40 cellular contexts compared by ENCODE assay signal in genomic region chr18:44862112-44862511, GRCh38.
"Had no signal": no experiment of that assay in that cellular context is flagged by ENCODE, and none has a peak within 500 bp of the region (broad histone marks: within the 10 kb centered on the region; RNA-seq: fewer than 3 reads in every experiment).

No MANE protein-coding gene starts in this region.

- DNase-seq: activated B cell treated with CpG ODN at 0.5 μM for 24 hours; activated CD4-positive, alpha-beta memory T cell treated with anti-CD3 and anti-CD28 coated beads for 36 hours; activated CD4-positive, alpha-beta T cell treated with anti-CD3 and anti-CD28 coated beads for 4 hours; activated CD4-positive, alpha-beta T cell treated with anti-CD3 and anti-CD28 coated beads, Interleukin-2, amount 10 ng/mL, durations not matched to agents 24 days and 14 days; activated CD4-positive, alpha-beta T cell treated with anti-CD3 and anti-CD28 coated beads, Interleukin-2, amount 50 U/mL, for 1 hour; activated CD4-positive, alpha-beta T cell treated with anti-CD3 and anti-CD28 coated beads, Interleukin-2, amount 50 U/mL, for 4 hours; activated CD4-positive, CD25-positive, alpha-beta regulatory T cell treated with anti-CD3 and anti-CD28 coated beads, Interleukin-2, amount 50 U/mL, for 72 hours; activated CD8-positive, alpha-beta memory T cell treated with anti-CD3 and anti-CD28 coated beads, Interleukin-2, amount 50 U/mL, for 4 hours; activated CD8-positive, alpha-beta T cell treated with anti-CD3 and anti-CD28 coated beads for 36 hours; activated effector memory CD4-positive, alpha-beta T cell treated with anti-CD3 and anti-CD28 coated beads, Interleukin-2, amount 50 U/mL, for 16 hours; activated gamma-delta T cell treated with Interleukin-2 at 50 U/mL for 16 hours; activated naive CD4-positive, alpha-beta T cell; activated naive CD4-positive, alpha-beta T cell treated with anti-CD3 and anti-CD28 coated beads for 36 hours; activated naive CD4-positive, alpha-beta T cell treated with anti-CD3 and anti-CD28 coated beads, Interleukin-2, amount 50 U/mL, for 16 hours; activated naive CD8-positive, alpha-beta T cell treated with anti-CD3 and anti-CD28 coated beads for 36 hours; activated T-cell treated with anti-CD3 and anti-CD28 coated beads for 4 hours; activated T-cell treated with anti-CD3 and anti-CD28 coated beads, Interleukin-2, amount 50 U/mL, for 1 hour; activated T-cell treated with anti-CD3 and anti-CD28 coated beads, Interleukin-2, amount 50 U/mL, for 4 hours; activated T-cell treated with anti-CD3 and anti-CD28 coated beads, Interleukin-2, amount 50 U/mL, for 72 hours; adrenal gland; amniotic stem cell; aorta; body of pancreas; brain microvascular endothelial cell; caudate nucleus; cerebellar nuclear complex; T-helper 1 cell; T-helper 2 cell; T-helper 9 cell had no signal

- H3K27ac Mint-ChIP-seq: activated CD4-positive, alpha-beta memory T cell treated with anti-CD3 and anti-CD28 coated beads for 36 hours; activated CD4-positive, alpha-beta T cell treated with anti-CD3 and anti-CD28 coated beads, Interleukin-2, amount 10 ng/mL, durations not matched to agents 24 days and 14 days; activated CD8-positive, alpha-beta T cell treated with anti-CD3 and anti-CD28 coated beads for 36 hours; activated naive CD4-positive, alpha-beta T cell treated with anti-CD3 and anti-CD28 coated beads for 36 hours; activated naive CD4-positive, alpha-beta T cell treated with anti-CD3 and anti-CD28 coated beads, Interleukin-2, amount 50 U/mL, for 72 hours; activated naive CD8-positive, alpha-beta T cell treated with anti-CD3 and anti-CD28 coated beads for 36 hours; activated T-cell treated with anti-CD3 and anti-CD28 coated beads, Interleukin-2, amount 50 U/mL, for 72 hours; activated T-helper 1 cell treated with anti-CD3 and anti-CD28 coated beads, Interleukin-12 subunit alpha, Interleukin-12 subunit beta, Interleukin-2, Interleukin-4 antibody, amounts not matched to agents 30 ng/mL and 10 ng/mL and 1 ng/mL, durations not matched to agents 14 hours and 24 hours and 36 hours; activated T-helper 17 cell treated with anti-CD3 and anti-CD28 coated beads, Interleukin-2, amount 50 U/mL, for 72 hours; T-helper 1 cell treated with Interleukin-12 subunit alpha and Interleukin-12 subunit beta and Interleukin-4 antibody, amounts not matched to agents 30 μg/mL and 1 μg/mL, for 36 hours; T-helper 2 cell treated with Interferon-gamma antibody and Interleukin-4, amounts not matched to agents 5 μg/mL and 100 μg/mL, for 36 hours had no signal

- H3K27me3 Mint-ChIP-seq: activated B cell treated with CpG ODN at 0.5 μM for 24 hours; central memory CD8-positive, alpha-beta T cell had no signal

- H3K4me3 Mint-ChIP-seq: activated B cell treated with CpG ODN at 0.5 μM for 24 hours; activated CD4-positive, alpha-beta memory T cell treated with anti-CD3 and anti-CD28 coated beads for 36 hours; activated CD4-positive, alpha-beta T cell treated with anti-CD3 and anti-CD28 coated beads, Interleukin-2, amount 10 ng/mL, durations not matched to agents 24 days and 14 days; activated CD8-positive, alpha-beta T cell treated with anti-CD3 and anti-CD28 coated beads for 36 hours; activated naive CD4-positive, alpha-beta T cell treated with anti-CD3 and anti-CD28 coated beads for 36 hours; activated naive CD8-positive, alpha-beta T cell treated with anti-CD3 and anti-CD28 coated beads for 36 hours; activated T-cell treated with anti-CD3 and anti-CD28 coated beads, Interleukin-2, amount 50 U/mL, for 4 hours; activated T-cell treated with anti-CD3 and anti-CD28 coated beads, Interleukin-2, amount 50 U/mL, for 72 hours; activated T-helper 1 cell treated with anti-CD3 and anti-CD28 coated beads, Interleukin-12 subunit alpha, Interleukin-12 subunit beta, Interleukin-2, Interleukin-4 antibody, amounts not matched to agents 30 ng/mL and 10 ng/mL and 1 ng/mL, durations not matched to agents 14 hours and 24 hours and 36 hours; activated T-helper 17 cell treated with anti-CD3 and anti-CD28 coated beads, Interleukin-2, amount 50 U/mL, for 72 hours; central memory CD8-positive, alpha-beta T cell; T-helper 1 cell treated with Interleukin-12 subunit alpha and Interleukin-12 subunit beta and Interleukin-4 antibody, amounts not matched to agents 30 μg/mL and 1 μg/mL, for 36 hours; T-helper 2 cell treated with Interferon-gamma antibody and Interleukin-4, amounts not matched to agents 5 μg/mL and 100 μg/mL, for 36 hours had no signal

- H3K4me1 Mint-ChIP-seq: activated CD4-positive, alpha-beta T cell treated with anti-CD3 and anti-CD28 coated beads, Interleukin-2, amount 10 ng/mL, durations not matched to agents 24 days and 14 days; activated naive CD8-positive, alpha-beta T cell treated with anti-CD3 and anti-CD28 coated beads for 36 hours; activated T-helper 17 cell treated with anti-CD3 and anti-CD28 coated beads, Interleukin-2, amount 50 U/mL, for 72 hours had no signal

- H3K9me3 Mint-ChIP-seq: activated B cell treated with CpG ODN at 0.5 μM for 24 hours; activated CD4-positive, alpha-beta memory T cell treated with anti-CD3 and anti-CD28 coated beads for 36 hours; activated CD4-positive, alpha-beta T cell treated with anti-CD3 and anti-CD28 coated beads, Interleukin-2, amount 10 ng/mL, durations not matched to agents 24 days and 14 days; activated CD8-positive, alpha-beta T cell treated with anti-CD3 and anti-CD28 coated beads for 36 hours; activated naive CD4-positive, alpha-beta T cell treated with anti-CD3 and anti-CD28 coated beads for 36 hours; activated naive CD8-positive, alpha-beta T cell treated with anti-CD3 and anti-CD28 coated beads for 36 hours; activated T-cell treated with anti-CD3 and anti-CD28 coated beads, Interleukin-2, amount 50 U/mL, for 4 hours; activated T-cell treated with anti-CD3 and anti-CD28 coated beads, Interleukin-2, amount 50 U/mL, for 72 hours; activated T-helper 17 cell treated with anti-CD3 and anti-CD28 coated beads, Interleukin-2, amount 50 U/mL, for 72 hours; central memory CD8-positive, alpha-beta T cell; T-helper 1 cell treated with Interleukin-12 subunit alpha and Interleukin-12 subunit beta and Interleukin-4 antibody, amounts not matched to agents 30 μg/mL and 1 μg/mL, for 36 hours; T-helper 2 cell treated with Interferon-gamma antibody and Interleukin-4, amounts not matched to agents 5 μg/mL and 100 μg/mL, for 36 hours had no signal

- H3K27me3 ChIP-seq: adrenal gland, body of pancreas, brain microvascular endothelial cell, breast epithelium had no signal

- H3K36me3 ChIP-seq: adrenal gland, brain microvascular endothelial cell, breast epithelium, cardiac muscle cell had no signal

- H3K27ac ChIP-seq: adrenal gland, body of pancreas, brain microvascular endothelial cell, breast epithelium, cardiac muscle cell, VCaP had no signal

- ATAC-seq: activated CD8-positive, alpha-beta T cell treated with anti-CD3 and anti-CD28 coated beads for 36 hours; activated naive CD4-positive, alpha-beta T cell treated with anti-CD3 and anti-CD28 coated beads, Interleukin-2, amount 50 U/mL, for 72 hours; activated T-cell treated with anti-CD3 and anti-CD28 coated beads, Interleukin-2, amount 50 U/mL, for 4 hours; activated T-cell treated with anti-CD3 and anti-CD28 coated beads, Interleukin-2, amount 50 U/mL, for 72 hours; activated T-helper 17 cell treated with anti-CD3 and anti-CD28 coated beads, Interleukin-2, amount 50 U/mL, for 72 hours; body of pancreas had no signal

- FAIRE-seq: astrocyte, TTC549 had no signal

- H3K36me3 Mint-ChIP-seq: activated CD4-positive, alpha-beta memory T cell treated with anti-CD3 and anti-CD28 coated beads for 36 hours; activated naive CD4-positive, alpha-beta T cell treated with anti-CD3 and anti-CD28 coated beads, Interleukin-2, amount 50 U/mL, for 72 hours; activated naive CD8-positive, alpha-beta T cell treated with anti-CD3 and anti-CD28 coated beads for 36 hours had no signal

- H3K4me3 ChIP-seq: adrenal gland, body of pancreas, breast epithelium, cardiac muscle cell had no signal
